ENCODE assay signal across 8 cellular contexts in the genomic region with DNA sequence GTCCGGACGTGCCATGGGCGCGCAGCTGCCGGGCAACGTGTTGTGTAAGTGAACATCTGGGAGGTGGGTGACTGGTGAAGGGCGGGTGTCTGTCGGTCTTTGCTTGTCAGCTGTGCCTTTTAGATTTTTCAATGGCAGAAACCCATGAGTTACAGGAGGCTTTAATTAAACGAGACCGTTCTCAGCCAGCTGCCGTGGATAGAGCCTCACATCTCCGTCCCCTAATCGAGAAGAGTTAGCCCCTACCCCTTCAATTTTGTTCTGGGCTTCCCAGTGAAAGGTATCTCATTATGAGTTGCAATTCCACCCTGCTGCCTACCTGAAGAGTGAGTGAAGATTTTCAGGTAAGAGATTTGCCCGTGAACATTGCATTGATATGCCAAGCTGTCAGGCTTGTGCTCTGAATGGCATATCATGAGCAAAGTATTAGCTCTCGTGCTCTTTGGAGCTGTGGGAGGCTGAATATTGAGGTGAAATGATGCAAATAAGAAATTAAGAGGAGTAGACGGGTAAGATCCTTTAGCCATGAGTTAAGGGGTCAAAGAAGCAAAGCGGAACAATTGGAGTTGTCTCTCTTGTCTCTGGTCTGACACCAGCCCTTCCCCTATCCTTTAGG.
DNase-seq lines count a peak whose midpoint lies in the region; ATAC-seq and TF ChIP-seq lines count a peak whose summit lies in the region.

No MANE protein-coding gene starts in this region.

- H3K4me1 ChIP-seq in BLaER1: no peaks in the 10 kb centered on the region

- H3K27ac ChIP-seq in BLaER1: no peak overlapping the region
- H3K27ac ChIP-seq in temporal lobe (ENCODE audit: low read depth, low read length): peak overlapping the region; percentile 94

- H3K4me3 ChIP-seq in BLaER1 (peak overlapping the region; percentile 28; the same call in 1 of the 2 replicates), astrocyte of the cerebellum (ENCODE audit: low read depth, low read length) (peak overlapping the region; percentile 51), lower leg skin (ENCODE audit: low read depth, poor library complexity, severe bottlenecking) (peak overlapping the region; percentile 62)

- TF ChIP-seq CTCF in astrocyte of the cerebellum (IDR thresholded peaks at IDR 0.05; ENCODE audit: low read depth, low read length, missing control alignments) (no peak), lower leg skin (IDR thresholded peaks at IDR 0.05) (no peak)

- peaks cover 36% of the 10 kb centered on the region for H3K27me3 ChIP-seq in BLaER1

- H3K36me3 ChIP-seq in BLaER1: no peaks in the 10 kb centered on the region

- H3K4me2 ChIP-seq in BLaER1: peak overlapping the region; percentile 22; the same call in 1 of the 2 replicates

- H4K20me1 ChIP-seq in BLaER1: no peaks in the 10 kb centered on the region

- in situ Hi-C loops in astrocyte of the cerebellum (cut with HindIII; ENCODE audit: low sequenced_read_pairs): no loop called here

- ATAC-seq in GM18870 (IDR thresholded peaks at IDR 0.05; ENCODE audit: unreplicated experiment): peak; percentile 21

- peak; percentile 2 for DNase-seq in HPDE6-E6E7 (ENCODE audit: extremely low spot score)
- DNase-seq in astrocyte of the cerebellum (ENCODE audit: low read depth): no peak
- no peak for DNase-seq in lower leg skin (ENCODE audit: low spot score in 2 of 2)
- no peak for DNase-seq in stimulated activated CD4-positive, alpha-beta T cell treated with anti-CD3 and anti-CD28 coated beads, Interleukin-12 subunit alpha, Interleukin-12 subunit beta, amount 100 ng/mL, for 4 hours
- no peak for DNase-seq in T1000 (lab: John Stamatoyannopoulos, UW)

- TF ChIP-seq POLR2A in lower leg skin (IDR thresholded peaks at IDR 0.05): no peak

- H3K9ac ChIP-seq in BLaER1: no peak overlapping the region

- intact Hi-C loops in lower leg skin (cut with DNase I; ENCODE audit: low total_unique reads): no loop called here

- 10 to 15% methylated on average over 11 to 17 of the region's 17 CpGs for WGBS in lower leg skin, 2 donors

- peaks cover 14% of the 10 kb centered on the region for H3K9me3 ChIP-seq in BLaER1
